Comparison of ENCODE assay signal across 20 cellular contexts in the genomic region with DNA sequence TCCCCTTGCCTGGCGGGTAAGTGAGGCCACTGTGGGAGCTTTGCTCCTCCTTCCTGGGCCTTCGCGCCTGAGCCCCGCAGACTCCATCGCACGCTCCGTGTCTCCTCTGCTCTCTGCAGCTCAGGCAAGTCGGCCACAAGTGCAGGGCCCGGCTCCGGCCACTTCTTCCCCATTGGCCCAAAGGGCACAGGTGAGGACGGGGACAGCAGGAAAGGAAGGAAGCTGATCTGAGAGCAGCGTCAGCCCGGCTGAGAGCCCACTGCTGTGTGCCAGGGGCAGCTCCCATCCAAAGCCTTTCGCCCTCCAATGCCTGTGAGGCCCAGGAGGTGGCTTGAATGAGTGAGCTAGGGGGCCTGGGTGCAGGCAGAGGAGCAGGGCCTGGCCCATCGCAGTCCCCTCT. TPM values are rescaled to one million over a fixed set of nuclear protein-coding genes. Genes with fewer than 3 reads are reported as not detected.
DNase-seq lines count a peak whose midpoint lies in the region; ATAC-seq, FAIRE-seq and TF ChIP-seq lines count a peak whose summit lies in the region.
"Had no signal": no experiment of that assay in that cellular context is flagged by ENCODE, and none has a peak within 500 bp of the region (broad histone marks: within the 10 kb centered on the region; RNA-seq: fewer than 3 reads in every experiment).

No MANE protein-coding gene starts in this region.

- H3K4me2 ChIP-seq in HepG2 (ENCODE audit: low read depth, low read length) (no peak overlapping the region), osteoblast (ENCODE audit: insufficient read depth, low read length) (no peak overlapping the region)

- intact Hi-C loops in HepG2 (cut with micrococcal nuclease; ENCODE audit: unreplicated experiment) (no loop called here), upper lobe of right lung (cut with DNase I) (no loop called here), uterus (cut with DNase I; ENCODE audit: low total_unique reads) (no loop called here)
- intact Hi-C loops in naive thymus-derived CD4-positive, alpha-beta T cell (cut with micrococcal nuclease): no loop called here

- H3K36me3 ChIP-seq in liver (ENCODE audit: control insufficient read depth in 4 of 4, insufficient read depth in 3 of 4, low read depth in 1 of 4, low read length in 3 of 4) (peaks cover 0 to 13% (median 8%) of the 10 kb centered on the region in 4 donors), HepG2 (replicated peaks in 1 of 2; ENCODE audit: control insufficient read depth in 1 of 2, insufficient read depth in 2 of 2, low read length in 2 of 2) (no peaks in the 10 kb centered on the region), upper lobe of right lung (peaks cover 17% of the 10 kb centered on the region), uterus (no peaks in the 10 kb centered on the region), osteoblast (ENCODE audit: insufficient read depth, low read length) (peaks cover 17% of the 10 kb centered on the region)
- peaks cover 0 to 14% (median 3%) of the 10 kb centered on the region in 3 experiments for H3K36me3 ChIP-seq in naive thymus-derived CD4-positive, alpha-beta T cell (ENCODE audit: control insufficient read depth in 2 of 3, insufficient read depth in 3 of 3, low read length in 3 of 3)

- no peaks in the 10 kb centered on the region for H3K9me3 ChIP-seq in liver (ENCODE audit: control insufficient read depth in 4 of 4, low read length in 3 of 4)
- H3K9me3 ChIP-seq in HepG2 (ENCODE audit: low read length): no peaks in the 10 kb centered on the region
- H3K9me3 ChIP-seq in naive thymus-derived CD4-positive, alpha-beta T cell (ENCODE audit: control insufficient read depth in 2 of 3, low read length in 3 of 3): no peaks in the 10 kb centered on the region
- H3K9me3 ChIP-seq in upper lobe of right lung: no peaks in the 10 kb centered on the region
- no peaks in the 10 kb centered on the region for H3K9me3 ChIP-seq in uterus
- no peaks in the 10 kb centered on the region for H3K9me3 ChIP-seq in osteoblast (ENCODE audit: low read depth, low read length)
- H3K9me3 ChIP-seq: Peyer's patch had no signal

- TF ChIP-seq CTCF in liver (IDR thresholded peaks at IDR 0.05; ENCODE audit: low read depth, low read length, missing input control) (no peak), HepG2 (CRISPR knock-in tag; IDR thresholded peaks at IDR 0.05) (no peak), VCaP (conservative IDR thresholded peaks at IDR 0.05) (no peak), upper lobe of right lung (IDR thresholded peaks at IDR 0.05) (no peak), GM10266 (IDR thresholded peaks at IDR 0.05; ENCODE audit: control insufficient read depth, insufficient read depth, low read depth, missing control alignments) (no peak), uterus (IDR thresholded peaks at IDR 0.05) (no peak), osteoblast (IDR thresholded peaks at IDR 0.05; ENCODE audit: extremely low read depth, low read depth, low read length) (no peak)

- H3K4me3 ChIP-seq in liver (ENCODE audit: low read depth in 1 of 3, low read length in 3 of 3) (no peak overlapping the region), HepG2 (replicated peaks in 1 of 3; ENCODE audit: insufficient read depth in 1 of 3, low read depth in 2 of 3, low read length in 3 of 3) (no peak overlapping the region), upper lobe of right lung (no peak overlapping the region), uterus (no peak overlapping the region), osteoblast (ENCODE audit: insufficient read depth, low read length) (no peak overlapping the region)
- H3K4me3 ChIP-seq in naive thymus-derived CD4-positive, alpha-beta T cell (ENCODE audit: low read length): no peak overlapping the region
- H3K4me3 ChIP-seq: K562, Peyer's patch had no signal

- POLR2A ChIA-PET in HepG2 (lab: Yijun Ruan, JAX): no interaction called here
- POLR2A ChIA-PET in naive thymus-derived CD4-positive, alpha-beta T cell (lab: Charles Lee): no interaction called here

- peaks cover 2 to 16% (median 8%) of the 10 kb centered on the region in 4 donors for H3K4me1 ChIP-seq in liver (ENCODE audit: control insufficient read depth in 4 of 4, insufficient read depth in 4 of 4, low read length in 3 of 4)
- peaks cover 12% of the 10 kb centered on the region for H3K4me1 ChIP-seq in HepG2 (ENCODE audit: insufficient read depth, low read length)
- no peaks in the 10 kb centered on the region for H3K4me1 ChIP-seq in naive thymus-derived CD4-positive, alpha-beta T cell (ENCODE audit: control insufficient read depth in 2 of 2, insufficient read depth in 2 of 2, low read length in 2 of 2)
- H3K4me1 ChIP-seq in upper lobe of right lung: peaks cover 4% of the 10 kb centered on the region
- H3K4me1 ChIP-seq in uterus: no peaks in the 10 kb centered on the region
- H3K4me1 ChIP-seq in osteoblast (ENCODE audit: insufficient read depth, low read length): no peaks in the 10 kb centered on the region
- H3K4me1 ChIP-seq: Peyer's patch had no signal

- FAIRE-seq in HepG2 (lab: Jason Lieb, UNC): no peak
- FAIRE-seq: K562 had no signal

- H2AFZ ChIP-seq in HepG2 (ENCODE audit: low read length) (no peak overlapping the region), osteoblast (ENCODE audit: low read length) (no peak overlapping the region)

- ATAC-seq in HepG2 (no peak), upper lobe of right lung (peak; percentile 8)
- ATAC-seq in naive thymus-derived CD4-positive, alpha-beta T cell: peak; percentile 8
- ATAC-seq: K562 had no signal

- H3K27ac Mint-ChIP-seq in naive thymus-derived CD4-positive, alpha-beta T cell: no peak overlapping the region
- H3K27ac Mint-ChIP-seq: CD4-positive, alpha-beta T cell; HFFc6 had no signal

- no peaks in the 10 kb centered on the region for H3K27me3 ChIP-seq in liver (ENCODE audit: control insufficient read depth in 4 of 4, insufficient read depth in 4 of 4, low read length in 3 of 4)
- H3K27me3 ChIP-seq in HepG2 (ENCODE audit: control insufficient read depth in 1 of 2, insufficient read depth in 2 of 2, low read length in 2 of 2): peaks cover 2 to 8% of the 10 kb centered on the region in 2 experiments; a peak in 2 of 5 replicates
- H3K27me3 ChIP-seq in naive thymus-derived CD4-positive, alpha-beta T cell (ENCODE audit: control insufficient read depth in 2 of 2, insufficient read depth in 2 of 2, low read length in 2 of 2): no peaks in the 10 kb centered on the region
- H3K27me3 ChIP-seq in upper lobe of right lung: no peaks in the 10 kb centered on the region
- no peaks in the 10 kb centered on the region for H3K27me3 ChIP-seq in uterus
- peaks cover 4% of the 10 kb centered on the region for H3K27me3 ChIP-seq in osteoblast (ENCODE audit: insufficient read depth, low read length)
- H3K27me3 ChIP-seq: Peyer's patch had no signal

- peaks cover 0 to 15% (median 8%) of the 10 kb centered on the region in 7 donors for H3K4me1 Mint-ChIP-seq in naive thymus-derived CD4-positive, alpha-beta T cell

- H4K20me1 ChIP-seq in HepG2 (ENCODE audit: insufficient read depth, low read length) (no peaks in the 10 kb centered on the region), osteoblast (ENCODE audit: insufficient read depth, low read length) (no peaks in the 10 kb centered on the region)

- TF ChIP-seq RAD21 in liver (IDR thresholded peaks at IDR 0.05) (no peak), HepG2 (CRISPR knock-in tag; IDR thresholded peaks at IDR 0.05) (no peak)

- DNase-seq in HepG2 (ENCODE audit: low spot score) (no peak), upper lobe of right lung (no peak), GM10266 (ENCODE audit: extremely low spot score) (no peak), uterus (no peak), osteoblast (ENCODE audit: insufficient read length, low spot score, missing footprints) (no peak)
- DNase-seq in naive thymus-derived CD4-positive, alpha-beta T cell: no peak
- DNase-seq: AML-193; CD4-positive, alpha-beta T cell; DND-41; GDM1; GOT3; HFFc6; NCI-H446; NCI-H748 treated with DMSO at 0.1 percent for 48 hours; Peyer's patch; SHP77 treated with DMSO at 0.1 percent for 48 hours had no signal

- BruUV-seq in HepG2 (replicated peaks; lab: Mats Ljungman, UMichigan): no TSS peak

- no peak overlapping the region for H3K4me3 Mint-ChIP-seq in naive thymus-derived CD4-positive, alpha-beta T cell
- H3K4me3 Mint-ChIP-seq: CD4-positive, alpha-beta T cell; HFFc6 had no signal

- peaks cover 0 to 2% (median 0%) of the 10 kb centered on the region in 11 donors for H3K9me3 Mint-ChIP-seq in naive thymus-derived CD4-positive, alpha-beta T cell
- H3K9me3 Mint-ChIP-seq: CD4-positive, alpha-beta T cell; HFFc6 had no signal

- peaks cover 0 to 15% (median 9%) of the 10 kb centered on the region in 5 donors for H3K36me3 Mint-ChIP-seq in naive thymus-derived CD4-positive, alpha-beta T cell

- CTCF ChIA-PET in HepG2 (lab: Yijun Ruan, JAX; ENCODE audit: low intra/inter-chr PET ratio, low total read pairs): no interaction called here
- CTCF ChIA-PET in naive thymus-derived CD4-positive, alpha-beta T cell (lab: Charles Lee): no interaction called here

- WGBS in liver: 82% methylated on average over 15 of the region's 15 CpGs
- 78% methylated on average over 14 of the region's 15 CpGs for WGBS in HepG2 (ENCODE audit: low lambda C conversion rate)

- no peak overlapping the region for H3K9ac ChIP-seq in liver (ENCODE audit: low read depth in 1 of 2, low read length in 2 of 2)
- H3K9ac ChIP-seq in HepG2 (ENCODE audit: insufficient read depth, low read depth, low read length): no peak overlapping the region

- peaks cover 0 to 4% (median 0%) of the 10 kb centered on the region in 5 donors for H3K27me3 Mint-ChIP-seq in naive thymus-derived CD4-positive, alpha-beta T cell

- no peaks in the 10 kb centered on the region for H3K79me2 ChIP-seq in HepG2 (ENCODE audit: insufficient read depth, low read length)
- H3K79me2 ChIP-seq in osteoblast (ENCODE audit: insufficient read depth, low read length): no peaks in the 10 kb centered on the region

- H3K27ac ChIP-seq in liver (ENCODE audit: low read depth in 1 of 2, low read length in 2 of 2) (peak overlapping the region; percentile 52 to 88), HepG2 (ENCODE audit: extremely low read length, insufficient read depth, low read length) (no peak overlapping the region), VCaP (peak overlapping the region; percentile 69), upper lobe of right lung (no peak overlapping the region), uterus (no peak overlapping the region), osteoblast (ENCODE audit: low read depth, low read length) (no peak overlapping the region)
- no peak overlapping the region for H3K27ac ChIP-seq in naive thymus-derived CD4-positive, alpha-beta T cell (ENCODE audit: low read depth, low read length)
- H3K27ac ChIP-seq: HL-60, Peyer's patch had no signal

- TF ChIP-seq POLR2A in HepG2 (IDR thresholded peaks at IDR 0.05; ENCODE audit: insufficient read depth in 1 of 2, low read depth in 2 of 2, low read length in 2 of 2) (no peak), uterus (IDR thresholded peaks at IDR 0.05) (no peak)

- in situ Hi-C loops in HepG2 (cut with HindIII; ENCODE audit: extremely low pct_ligation_motif_present, low pct_unique_long_range_greater_than_20kb): no loop called here

- TF ChIP-seq EP300 in HepG2 (IDR thresholded peaks at IDR 0.05; ENCODE audit: low read depth in 2 of 2, low read length in 2 of 2) (no peak), HepG2 (CRISPR knock-in tag; IDR thresholded peaks at IDR 0.05; ENCODE audit: borderline replicate concordance) (no peak)

RNA-seq across cellular contexts. Expression of a gene that starts 33.7 kb away (rescaled TPM):
- total RNA-seq in liver (10 to 100 TPM; 29.5 to 31.6 TPM), HepG2 (2016; rRNA removed; fragmentation: Illumina TruSeq; extraction: Trizol) (77.6 and 90.9 TPM in 2 replicates), upper lobe of right lung (103 TPM), uterus (100 to 1,000 TPM in 2 of 4 donors, 10 to 100 TPM in 2; 69.2 to 135 (median 102) TPM), osteoblast (63.4 and 77.8 TPM in 2 replicates)
- polyA plus RNA-seq in liver (10 to 100 TPM; 41.4 to 59.0 TPM), HepG2 (2011; rRNA removed) (37.2 and 55.0 TPM in 2 replicates)
- total RNA-seq in HepG2 (2016; cell fraction: cytosol; rRNA removed; fragmentation: Illumina TruSeq; extraction: Trizol; ENCODE audit: low read depth): 70.9 and 80.9 TPM in 2 replicates
- total RNA-seq in HepG2 (2016; cell fraction: insoluble cytoplasmic fraction; rRNA removed; fragmentation: Illumina TruSeq; extraction: Trizol): 75.1 and 83.8 TPM in 2 replicates
- 105 and 115 TPM in 2 replicates for total RNA-seq in HepG2 (2016; cell fraction: membrane; rRNA removed; fragmentation: Illumina TruSeq; extraction: Trizol)
- 29.7 and 32.4 TPM in 2 replicates for total RNA-seq in HepG2 (2016; cell fraction: nucleus; rRNA removed; fragmentation: Illumina TruSeq; extraction: Trizol)
- polyA plus RNA-seq in HepG2 (2011; cell fraction: cytosol; rRNA removed): 20.7 and 28.6 TPM in 2 replicates
- polyA plus RNA-seq in HepG2 (2011; cell fraction: nucleus; rRNA removed): 7.2 and 8.6 TPM in 2 replicates
- polyA plus RNA-seq in HepG2 (2012): 61.6 and 83.9 TPM in 2 replicates
- polyA plus RNA-seq in HepG2 (2016; cell fraction: cytosol; fragmentation: Illumina TruSeq; extraction: Trizol; ENCODE audit: low read depth): 82.9 and 126 TPM in 2 replicates
- 120 and 127 TPM in 2 replicates for polyA plus RNA-seq in HepG2 (2016; cell fraction: insoluble cytoplasmic fraction; fragmentation: Illumina TruSeq; extraction: Trizol; ENCODE audit: low read depth)
- polyA plus RNA-seq in HepG2 (2016; cell fraction: membrane; fragmentation: Illumina TruSeq; extraction: Trizol; ENCODE audit: low read depth): 109 and 144 TPM in 2 replicates
- 75.2 and 77.3 TPM in 2 replicates for polyA plus RNA-seq in HepG2 (2016; cell fraction: nucleus; fragmentation: Illumina TruSeq; extraction: Trizol; ENCODE audit: insufficient read depth, low read depth)
- 5.0 and 15.8 TPM in 2 replicates for polyA minus RNA-seq in HepG2 (2011; rRNA and poly(A)+ RNA removed; ENCODE audit: low replicate concordance)
- polyA minus RNA-seq in HepG2 (2011; cell fraction: cytosol; rRNA and poly(A)+ RNA removed): 22.2 and 27.0 TPM in 2 replicates
- polyA minus RNA-seq in HepG2 (2011; cell fraction: nucleus; rRNA and poly(A)+ RNA removed): 18.4 and 21.8 TPM in 2 replicates
- total RNA-seq in naive thymus-derived CD4-positive, alpha-beta T cell: 10 to 100 TPM; 31.2 to 62.6 (median 40.2) TPM
- polyA plus RNA-seq in naive thymus-derived CD4-positive, alpha-beta T cell: 10 to 100 TPM; 57.8 to 59.0 TPM

Comparison
In these comparisons a context has a peak if more than half of its experiments do, and no peak if none do; other contexts are left out.
1. H3K27ac ChIP-seq: peak in liver (2 of 2) and VCaP (single experiment); none in HepG2 (single experiment), naive thymus-derived CD4-positive, alpha-beta T cell (single experiment), upper lobe of right lung (single experiment), uterus (0 of 2) and osteoblast (single experiment).